ENCODE assay signal across 35 cellular contexts in the genomic region with DNA sequence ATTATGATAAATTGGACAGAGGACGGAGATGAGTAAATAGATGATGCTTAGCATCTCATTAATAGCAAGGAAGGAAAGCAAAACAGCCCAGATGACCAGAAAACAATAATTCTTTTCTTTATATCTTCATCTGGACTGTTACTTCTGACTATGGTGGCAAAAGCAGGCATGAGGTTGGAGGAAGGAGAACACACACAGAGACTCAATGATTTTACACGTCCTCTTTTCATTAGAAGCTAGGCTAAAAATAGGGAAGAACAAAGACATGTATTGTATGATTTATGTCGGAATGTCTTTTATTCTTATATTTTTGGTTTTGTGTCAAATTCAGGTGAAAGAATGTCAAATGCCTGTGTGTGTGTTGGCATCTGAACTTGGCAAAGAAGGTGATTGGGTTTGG.
"Had no signal": no experiment of that assay in that cellular context is flagged by ENCODE, and none has a peak within 500 bp of the region (broad histone marks: within the 10 kb centered on the region; RNA-seq: fewer than 3 reads in every experiment).

No MANE protein-coding gene starts in this region.

- H3K36me3 Mint-ChIP-seq: activated naive CD4-positive, alpha-beta T cell treated with anti-CD3 and anti-CD28 coated beads, Interleukin-2, amount 10 ng/mL, durations not matched to agents 7 days and 5 days; activated naive CD4-positive, alpha-beta T cell treated with anti-CD3 and anti-CD28 coated beads, Interleukin-2, amount 50 U/mL, for 24 hours; activated naive CD4-positive, alpha-beta T cell treated with anti-CD3 and anti-CD28 coated beads, Interleukin-2, amount 50 U/mL, for 72 hours; activated naive CD8-positive, alpha-beta T cell; activated naive CD8-positive, alpha-beta T cell treated with anti-CD3 and anti-CD28 coated beads for 36 hours; activated naive CD8-positive, alpha-beta T cell treated with anti-CD3 and anti-CD28 coated beads, Interleukin-2, amount 10 ng/mL, durations not matched to agents 7 days and 5 days had no signal

- H3K4me1 Mint-ChIP-seq: activated naive CD4-positive, alpha-beta T cell treated with anti-CD3 and anti-CD28 coated beads, Interleukin-2, amount 10 ng/mL, durations not matched to agents 7 days and 5 days; activated naive CD4-positive, alpha-beta T cell treated with anti-CD3 and anti-CD28 coated beads, Interleukin-2, amount 50 U/mL, for 24 hours; activated naive CD8-positive, alpha-beta T cell treated with anti-CD3 and anti-CD28 coated beads for 36 hours; activated naive CD8-positive, alpha-beta T cell treated with anti-CD3 and anti-CD28 coated beads, Interleukin-2, amount 10 ng/mL, durations not matched to agents 7 days and 5 days; activated naive CD8-positive, alpha-beta T cell treated with anti-CD3 and anti-CD28 coated beads, Interleukin-2, amount 50 U/mL, for 24 hours; activated T-helper 17 cell treated with anti-CD3 and anti-CD28 coated beads, Interleukin-2, amount 50 U/mL, for 72 hours; central memory CD8-positive, alpha-beta T cell had no signal

- H3K9me3 Mint-ChIP-seq: activated naive CD4-positive, alpha-beta T cell treated with anti-CD3 and anti-CD28 coated beads for 36 hours; activated naive CD4-positive, alpha-beta T cell treated with anti-CD3 and anti-CD28 coated beads, Interleukin-2, amount 10 ng/mL, durations not matched to agents 7 days and 5 days; activated naive CD4-positive, alpha-beta T cell treated with anti-CD3 and anti-CD28 coated beads, Interleukin-2, amount 50 U/mL, for 24 hours; activated naive CD4-positive, alpha-beta T cell treated with anti-CD3 and anti-CD28 coated beads, Interleukin-2, amount 50 U/mL, for 72 hours; activated naive CD8-positive, alpha-beta T cell treated with anti-CD3 and anti-CD28 coated beads for 36 hours; activated naive CD8-positive, alpha-beta T cell treated with anti-CD3 and anti-CD28 coated beads, Interleukin-2, amount 10 ng/mL, durations not matched to agents 7 days and 5 days; activated naive CD8-positive, alpha-beta T cell treated with anti-CD3 and anti-CD28 coated beads, Interleukin-2, amount 50 U/mL, for 24 hours; activated T-cell treated with anti-CD3 and anti-CD28 coated beads, Interleukin-2, amount 50 U/mL, for 24 hours; activated T-cell treated with anti-CD3 and anti-CD28 coated beads, Interleukin-2, amount 50 U/mL, for 4 hours; activated T-cell treated with anti-CD3 and anti-CD28 coated beads, Interleukin-2, amount 50 U/mL, for 72 hours; activated T-helper 1 cell treated with anti-CD3 and anti-CD28 coated beads, Interleukin-12 subunit alpha, Interleukin-12 subunit beta, Interleukin-2, Interleukin-4 antibody, amounts not matched to agents 30 ng/mL and 10 ng/mL and 1 ng/mL, durations not matched to agents 14 hours and 24 hours and 36 hours; activated T-helper 17 cell treated with anti-CD3 and anti-CD28 coated beads, Interleukin-2, amount 50 U/mL, for 72 hours; activated T-helper 2 cell treated with anti-CD3 and anti-CD28 coated beads, Interferon-gamma antibody, Interleukin-2, Interleukin-4, amounts not matched to agents 10 μg/mL and 5 μg/mL and 100 μg/mL, durations not matched to agents 14 hours and 24 hours and 36 hours; brain; central memory CD8-positive, alpha-beta T cell had no signal

- H3K27me3 Mint-ChIP-seq: activated naive CD4-positive, alpha-beta T cell treated with anti-CD3 and anti-CD28 coated beads, Interleukin-2, amount 10 ng/mL, durations not matched to agents 7 days and 5 days; activated naive CD4-positive, alpha-beta T cell treated with anti-CD3 and anti-CD28 coated beads, Interleukin-2, amount 50 U/mL, for 24 hours; activated naive CD8-positive, alpha-beta T cell; activated naive CD8-positive, alpha-beta T cell treated with anti-CD3 and anti-CD28 coated beads, Interleukin-2, amount 10 ng/mL, durations not matched to agents 7 days and 5 days; activated naive CD8-positive, alpha-beta T cell treated with anti-CD3 and anti-CD28 coated beads, Interleukin-2, amount 50 U/mL, for 24 hours; activated T-cell treated with anti-CD3 and anti-CD28 coated beads, Interleukin-2, amount 50 U/mL, for 24 hours; activated T-helper 17 cell treated with anti-CD3 and anti-CD28 coated beads, Interleukin-2, amount 50 U/mL, for 72 hours; brain; central memory CD8-positive, alpha-beta T cell had no signal

- ATAC-seq: activated naive CD4-positive, alpha-beta T cell treated with anti-CD3 and anti-CD28 coated beads, Interleukin-2, amount 50 U/mL, for 72 hours; activated naive CD8-positive, alpha-beta T cell treated with anti-CD3 and anti-CD28 coated beads, Interleukin-2, amount 50 U/mL, for 24 hours; activated T-cell treated with anti-CD3 and anti-CD28 coated beads, Interleukin-2, amount 50 U/mL, for 4 hours; activated T-cell treated with anti-CD3 and anti-CD28 coated beads, Interleukin-2, amount 50 U/mL, for 72 hours; activated T-helper 17 cell treated with anti-CD3 and anti-CD28 coated beads, Interleukin-2, amount 50 U/mL, for 72 hours; body of pancreas had no signal

- H3K27ac Mint-ChIP-seq: activated naive CD4-positive, alpha-beta T cell treated with anti-CD3 and anti-CD28 coated beads for 36 hours; activated naive CD4-positive, alpha-beta T cell treated with anti-CD3 and anti-CD28 coated beads, Interleukin-2, amount 10 ng/mL, durations not matched to agents 7 days and 5 days; activated naive CD4-positive, alpha-beta T cell treated with anti-CD3 and anti-CD28 coated beads, Interleukin-2, amount 50 U/mL, for 24 hours; activated naive CD4-positive, alpha-beta T cell treated with anti-CD3 and anti-CD28 coated beads, Interleukin-2, amount 50 U/mL, for 72 hours; activated naive CD8-positive, alpha-beta T cell; activated naive CD8-positive, alpha-beta T cell treated with anti-CD3 and anti-CD28 coated beads for 36 hours; activated naive CD8-positive, alpha-beta T cell treated with anti-CD3 and anti-CD28 coated beads, Interleukin-2, amount 10 ng/mL, durations not matched to agents 7 days and 5 days; activated naive CD8-positive, alpha-beta T cell treated with anti-CD3 and anti-CD28 coated beads, Interleukin-2, amount 50 U/mL, for 24 hours; activated T-cell treated with anti-CD3 and anti-CD28 coated beads, Interleukin-2, amount 50 U/mL, for 24 hours; activated T-cell treated with anti-CD3 and anti-CD28 coated beads, Interleukin-2, amount 50 U/mL, for 72 hours; activated T-helper 1 cell treated with anti-CD3 and anti-CD28 coated beads, Interleukin-12 subunit alpha, Interleukin-12 subunit beta, Interleukin-2, Interleukin-4 antibody, amounts not matched to agents 30 ng/mL and 10 ng/mL and 1 ng/mL, durations not matched to agents 14 hours and 24 hours and 36 hours; activated T-helper 17 cell treated with anti-CD3 and anti-CD28 coated beads, Interleukin-2, amount 50 U/mL, for 72 hours; activated T-helper 2 cell treated with anti-CD3 and anti-CD28 coated beads, Interferon-gamma antibody, Interleukin-2, Interleukin-4, amounts not matched to agents 10 μg/mL and 5 μg/mL and 100 μg/mL, durations not matched to agents 14 hours and 24 hours and 36 hours had no signal

- DNase-seq: activated effector memory CD4-positive, alpha-beta T cell treated with anti-CD3 and anti-CD28 coated beads, Interleukin-2, amount 50 U/mL, for 16 hours; activated effector memory CD4-positive, alpha-beta T cell treated with Interleukin-2 at 50 U/mL for 16 hours; activated gamma-delta T cell; activated gamma-delta T cell treated with Interleukin-2 at 50 U/mL for 16 hours; activated naive CD4-positive, alpha-beta T cell; activated naive CD4-positive, alpha-beta T cell treated with anti-CD3 and anti-CD28 coated beads for 36 hours; activated naive CD4-positive, alpha-beta T cell treated with anti-CD3 and anti-CD28 coated beads, Interleukin-2, amount 10 ng/mL, durations not matched to agents 7 days and 5 days; activated naive CD4-positive, alpha-beta T cell treated with anti-CD3 and anti-CD28 coated beads, Interleukin-2, amount 50 U/mL, for 16 hours; activated naive CD4-positive, alpha-beta T cell treated with Interleukin-2 at 50 U/mL for 16 hours; activated naive CD8-positive, alpha-beta T cell treated with anti-CD3 and anti-CD28 coated beads for 36 hours; activated naive CD8-positive, alpha-beta T cell treated with anti-CD3 and anti-CD28 coated beads, Interleukin-2, amount 10 ng/mL, durations not matched to agents 7 days and 5 days; activated naive CD8-positive, alpha-beta T cell treated with anti-CD3 and anti-CD28 coated beads, Interleukin-2, amount 50 U/mL, for 24 hours; activated T-cell treated with anti-CD3 and anti-CD28 coated beads, Interleukin-2, amount 50 U/mL, for 1 hour; activated T-cell treated with anti-CD3 and anti-CD28 coated beads, Interleukin-2, amount 50 U/mL, for 24 hours; activated T-cell treated with anti-CD3 and anti-CD28 coated beads, Interleukin-2, amount 50 U/mL, for 4 hours; activated T-cell treated with anti-CD3 and anti-CD28 coated beads, Interleukin-2, amount 50 U/mL, for 48 hours; activated T-cell treated with anti-CD3 and anti-CD28 coated beads, Interleukin-2, amount 50 U/mL, for 72 hours; adrenal gland; amniotic stem cell; amygdala; anterior cingulate cortex; aorta; body of pancreas; brain microvascular endothelial cell; caudate nucleus; central memory CD4-positive, alpha-beta T cell; cerebellar nuclear complex had no signal

- H3K4me3 Mint-ChIP-seq: activated naive CD4-positive, alpha-beta T cell treated with anti-CD3 and anti-CD28 coated beads for 36 hours; activated naive CD4-positive, alpha-beta T cell treated with anti-CD3 and anti-CD28 coated beads, Interleukin-2, amount 10 ng/mL, durations not matched to agents 7 days and 5 days; activated naive CD4-positive, alpha-beta T cell treated with anti-CD3 and anti-CD28 coated beads, Interleukin-2, amount 50 U/mL, for 24 hours; activated naive CD8-positive, alpha-beta T cell; activated naive CD8-positive, alpha-beta T cell treated with anti-CD3 and anti-CD28 coated beads for 36 hours; activated naive CD8-positive, alpha-beta T cell treated with anti-CD3 and anti-CD28 coated beads, Interleukin-2, amount 10 ng/mL, durations not matched to agents 7 days and 5 days; activated naive CD8-positive, alpha-beta T cell treated with anti-CD3 and anti-CD28 coated beads, Interleukin-2, amount 50 U/mL, for 24 hours; activated T-cell treated with anti-CD3 and anti-CD28 coated beads, Interleukin-2, amount 50 U/mL, for 24 hours; activated T-cell treated with anti-CD3 and anti-CD28 coated beads, Interleukin-2, amount 50 U/mL, for 4 hours; activated T-cell treated with anti-CD3 and anti-CD28 coated beads, Interleukin-2, amount 50 U/mL, for 72 hours; activated T-helper 1 cell treated with anti-CD3 and anti-CD28 coated beads, Interleukin-12 subunit alpha, Interleukin-12 subunit beta, Interleukin-2, Interleukin-4 antibody, amounts not matched to agents 30 ng/mL and 10 ng/mL and 1 ng/mL, durations not matched to agents 14 hours and 24 hours and 36 hours; activated T-helper 17 cell treated with anti-CD3 and anti-CD28 coated beads, Interleukin-2, amount 50 U/mL, for 72 hours; brain; central memory CD8-positive, alpha-beta T cell had no signal
